Comparison of ENCODE assay signal across 8 cellular contexts in the genomic region with DNA sequence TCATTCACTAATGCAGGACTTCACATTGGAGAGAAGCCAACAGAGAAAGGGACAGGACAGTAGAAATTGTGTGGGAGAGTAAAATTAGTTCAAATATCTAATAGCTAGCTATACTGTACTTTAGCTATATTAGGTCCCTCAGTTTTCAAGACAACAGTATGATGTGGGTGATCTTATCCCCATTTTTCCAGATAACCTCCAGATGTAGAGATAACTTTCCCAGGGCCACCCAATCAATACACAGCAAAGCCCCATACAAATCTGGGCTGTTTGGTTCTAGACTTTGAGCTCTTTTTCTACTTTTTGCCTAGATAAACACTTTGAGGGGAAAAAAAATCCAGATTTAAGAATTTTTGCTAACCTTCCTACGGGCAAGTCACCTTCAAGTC. TPM values are rescaled to one million over a fixed set of nuclear protein-coding genes. Genes with fewer than 3 reads are reported as not detected.
A peak's percentile ranks its signal among the peaks of the same experiment; 100 is the strongest.
DNase-seq lines count a peak whose midpoint lies in the region; ATAC-seq and TF ChIP-seq lines count a peak whose summit lies in the region.

No MANE protein-coding gene starts in this region.

- no peaks in the 10 kb centered on the region for H3K27me3 ChIP-seq in left lung
- H3K27me3 ChIP-seq in thyroid gland: no peaks in the 10 kb centered on the region

- TF ChIP-seq CTCF in left lung (IDR thresholded peaks at IDR 0.05) (no peak), thyroid gland (IDR thresholded peaks at IDR 0.05) (no peak)

- CTCF ChIA-PET in activated CD4-positive, alpha-beta T cell treated with anti-CD3 and anti-CD28 coated beads, Interleukin-2, amount 10 ng/mL, durations not matched to agents 7 days and 5 days (lab: Charles Lee): interaction anchor here (1.3 kb wide), 1 partner anchor 12 kb away, joined by 3 read pairs; no protein-coding TSS in a partner anchor

- H3K4me1 Mint-ChIP-seq in activated CD4-positive, alpha-beta T cell treated with anti-CD3 and anti-CD28 coated beads, Interleukin-2, amount 10 ng/mL, durations not matched to agents 7 days and 5 days: peaks cover 15% of the 10 kb centered on the region
- peaks cover 9% of the 10 kb centered on the region for H3K4me1 Mint-ChIP-seq in activated naive CD8-positive, alpha-beta T cell treated with anti-CD3 and anti-CD28 coated beads, Interleukin-2, amount 10 ng/mL, durations not matched to agents 7 days and 5 days

- H3K36me3 Mint-ChIP-seq in activated CD4-positive, alpha-beta T cell treated with anti-CD3 and anti-CD28 coated beads, Interleukin-2, amount 10 ng/mL, durations not matched to agents 7 days and 5 days (ENCODE audit: low read depth): peaks cover 2% of the 10 kb centered on the region
- H3K36me3 Mint-ChIP-seq in activated naive CD8-positive, alpha-beta T cell treated with anti-CD3 and anti-CD28 coated beads, Interleukin-2, amount 10 ng/mL, durations not matched to agents 7 days and 5 days: peaks cover 5% of the 10 kb centered on the region

- DNase-seq in activated CD4-positive, alpha-beta T cell treated with anti-CD3 and anti-CD28 coated beads, Interleukin-2, amount 10 ng/mL, durations not matched to agents 7 days and 5 days: no peak
- DNase-seq in activated CD4-positive, alpha-beta T cell treated with anti-CD3 and anti-CD28 coated beads, Interleukin-2, amount 50 U/mL, for 48 hours: no peak
- DNase-seq in activated naive CD8-positive, alpha-beta T cell treated with anti-CD3 and anti-CD28 coated beads, Interleukin-2, amount 10 ng/mL, durations not matched to agents 7 days and 5 days: no peak
- DNase-seq in left lung (no peak), thyroid gland (no peak), amniotic stem cell (lab: John Stamatoyannopoulos, UW) (no peak)
- DNase-seq in activated CD4-positive, CD25-positive, alpha-beta regulatory T cell (lab: John Stamatoyannopoulos, UW): no peak

- TF ChIP-seq POLR2A in thyroid gland (IDR thresholded peaks at IDR 0.05): no peak

- H3K9me3 ChIP-seq in left lung: peaks cover 0 to 7% of the 10 kb centered on the region in 2 donors
- H3K9me3 ChIP-seq in thyroid gland: no peaks in the 10 kb centered on the region

- WGBS in thyroid gland, 2 donors: 18 to 19% methylated on average over 1 of the region's 1 CpG

- peak overlapping the region; percentile 81 to 95 for H3K27ac ChIP-seq in left lung
- peak overlapping the region; percentile 78 to 96 (median 91) for H3K27ac ChIP-seq in thyroid gland

- H3K9me3 Mint-ChIP-seq in activated CD4-positive, alpha-beta T cell treated with anti-CD3 and anti-CD28 coated beads, Interleukin-2, amount 10 ng/mL, durations not matched to agents 7 days and 5 days: peaks cover 12% of the 10 kb centered on the region
- H3K9me3 Mint-ChIP-seq in activated naive CD8-positive, alpha-beta T cell treated with anti-CD3 and anti-CD28 coated beads, Interleukin-2, amount 10 ng/mL, durations not matched to agents 7 days and 5 days: peaks cover 6% of the 10 kb centered on the region

- POLR2A ChIA-PET in activated CD4-positive, alpha-beta T cell treated with anti-CD3 and anti-CD28 coated beads, Interleukin-2, amount 10 ng/mL, durations not matched to agents 7 days and 5 days (lab: Charles Lee): no interaction called here
- POLR2A ChIA-PET in activated naive CD8-positive, alpha-beta T cell treated with anti-CD3 and anti-CD28 coated beads, Interleukin-2, amount 10 ng/mL, durations not matched to agents 7 days and 5 days (lab: Charles Lee): no interaction called here

- H3K27ac Mint-ChIP-seq in activated CD4-positive, alpha-beta T cell treated with anti-CD3 and anti-CD28 coated beads, Interleukin-2, amount 10 ng/mL, durations not matched to agents 7 days and 5 days: peak overlapping the region; percentile 91
- H3K27ac Mint-ChIP-seq in activated naive CD8-positive, alpha-beta T cell treated with anti-CD3 and anti-CD28 coated beads, Interleukin-2, amount 10 ng/mL, durations not matched to agents 7 days and 5 days: peak overlapping the region; percentile 88

- H3K27me3 Mint-ChIP-seq in activated CD4-positive, alpha-beta T cell treated with anti-CD3 and anti-CD28 coated beads, Interleukin-2, amount 10 ng/mL, durations not matched to agents 7 days and 5 days: peaks cover 24% of the 10 kb centered on the region
- peaks cover 2% of the 10 kb centered on the region for H3K27me3 Mint-ChIP-seq in activated naive CD8-positive, alpha-beta T cell treated with anti-CD3 and anti-CD28 coated beads, Interleukin-2, amount 10 ng/mL, durations not matched to agents 7 days and 5 days

- peaks cover 0 to 14% of the 10 kb centered on the region in 2 donors for H3K36me3 ChIP-seq in left lung
- peaks cover 0 to 10% of the 10 kb centered on the region in 2 donors for H3K36me3 ChIP-seq in thyroid gland

- no peak for ATAC-seq in activated naive CD8-positive, alpha-beta T cell treated with anti-CD3 and anti-CD28 coated beads, Interleukin-2, amount 10 ng/mL, durations not matched to agents 7 days and 5 days (ENCODE audit: low read depth)
- ATAC-seq in left lung: no peak
- no peak for ATAC-seq in GM18867 (IDR thresholded peaks at IDR 0.05; ENCODE audit: unreplicated experiment)

- intact Hi-C loops in left lung (cut with DNase I): no loop called here
- intact Hi-C loops in thyroid gland (cut with DNase I): no loop called here

- H3K4me3 Mint-ChIP-seq in activated CD4-positive, alpha-beta T cell treated with anti-CD3 and anti-CD28 coated beads, Interleukin-2, amount 10 ng/mL, durations not matched to agents 7 days and 5 days: peak overlapping the region; percentile 90
- peak overlapping the region; percentile 88 for H3K4me3 Mint-ChIP-seq in activated naive CD8-positive, alpha-beta T cell treated with anti-CD3 and anti-CD28 coated beads, Interleukin-2, amount 10 ng/mL, durations not matched to agents 7 days and 5 days

- peaks cover 4 to 11% of the 10 kb centered on the region in 2 donors for H3K4me1 ChIP-seq in left lung
- H3K4me1 ChIP-seq in thyroid gland: no peaks in the 10 kb centered on the region

- H3K4me3 ChIP-seq in left lung (peak overlapping the region; percentile 52 to 53), thyroid gland (replicated peaks in 1 of 3) (peak overlapping the region; percentile 43 to 63 (median 54))

RNA-seq across cellular contexts. Expression of a gene that starts 0.5 kb away (rescaled TPM):
- total RNA-seq in activated CD4-positive, alpha-beta T cell treated with anti-CD3 and anti-CD28 coated beads, Interleukin-2, amount 10 ng/mL, durations not matched to agents 7 days and 5 days: 1 to 10 TPM; 2.4 TPM
- total RNA-seq in activated naive CD8-positive, alpha-beta T cell treated with anti-CD3 and anti-CD28 coated beads, Interleukin-2, amount 10 ng/mL, durations not matched to agents 7 days and 5 days: 1 to 10 TPM; 3.6 to 5.0 TPM
- total RNA-seq in left lung (10 to 100 TPM; 37.9 to 48.7 TPM), thyroid gland (10 to 100 TPM; 22.8 to 35.5 (median 29.3) TPM)

RNA-seq across cellular contexts. Expression of a gene that starts 56.3 kb away (rescaled TPM):
- total RNA-seq in activated CD4-positive, alpha-beta T cell treated with anti-CD3 and anti-CD28 coated beads, Interleukin-2, amount 10 ng/mL, durations not matched to agents 7 days and 5 days: 10 to 100 TPM; 24.0 to 30.1 TPM
- total RNA-seq in activated naive CD8-positive, alpha-beta T cell treated with anti-CD3 and anti-CD28 coated beads, Interleukin-2, amount 10 ng/mL, durations not matched to agents 7 days and 5 days: 10 to 100 TPM; 29.3 to 31.1 TPM
- total RNA-seq in left lung (10 to 100 TPM; 15.5 to 23.7 TPM), thyroid gland (10 to 100 TPM; 25.0 to 41.4 (median 33.2) TPM)
